ENCODE assay signal across 12 cellular contexts in genomic region chr1:218496561-218496960, GRCh38.
DNase-seq lines count a peak whose midpoint lies in the region; FAIRE-seq and TF ChIP-seq lines count a peak whose summit lies in the region.
"Had no signal": no experiment of that assay in that cellular context is flagged by ENCODE, and none has a peak within 500 bp of the region (broad histone marks: within the 10 kb centered on the region; RNA-seq: fewer than 3 reads in every experiment).

No MANE protein-coding gene starts in this region.

- peaks cover 0 to 19% (median 7%) of the 10 kb centered on the region in 3 donors for H3K4me1 ChIP-seq in esophagus squamous epithelium

- H3K9me3 ChIP-seq in esophagus squamous epithelium, result no peaks in the 10 kb centered on the region
- H3K9me3 ChIP-seq: upper lobe of left lung had no signal

- WGBS in esophagus squamous epithelium, 2 donors, result 39 to 66% methylated on average over 2 of the region's 2 CpGs

- no peak for FAIRE-seq in GM19239 (lab: Jason Lieb, UNC)

- no peaks in the 10 kb centered on the region for H3K27me3 ChIP-seq in esophagus squamous epithelium
- H3K27me3 ChIP-seq: upper lobe of left lung had no signal

- no peak overlapping the region for H3K4me3 ChIP-seq in esophagus squamous epithelium
- H3K4me3 ChIP-seq: upper lobe of left lung had no signal

- no peak overlapping the region for H3K27ac ChIP-seq in esophagus squamous epithelium
- H3K27ac ChIP-seq: upper lobe of left lung had no signal

- intact Hi-C loops in esophagus squamous epithelium (cut with DNase I), result no loop called here

- no peak for TF ChIP-seq CTCF in esophagus squamous epithelium (IDR thresholded peaks at IDR 0.05)

- DNase-seq in ELF-1 (ENCODE audit: low read depth, low spot score) (peak; percentile 72), RKO (ENCODE audit: low spot score) (peak; percentile 95), fibroblast of gingiva (ENCODE audit: low read depth) (peak; percentile 97), pulmonary artery endothelial cell (ENCODE audit: low read depth, low spot score) (peak; percentile 88), esophagus squamous epithelium (lab: John Stamatoyannopoulos, UW) (no peak), MV-4-11 (lab: John Stamatoyannopoulos, UW) (no peak), activated gamma-delta T cell (lab: John Stamatoyannopoulos, UW) (no peak), GM19239 (ENCODE audit: insufficient read length, low spot score) (no peak)
- DNase-seq: activated naive CD8-positive, alpha-beta T cell treated with anti-CD3 and anti-CD28 coated beads for 36 hours; head of caudate nucleus; naive B cell; upper lobe of left lung had no signal

- H3K36me3 ChIP-seq in esophagus squamous epithelium, result no peaks in the 10 kb centered on the region
- H3K36me3 ChIP-seq: upper lobe of left lung had no signal

- TF ChIP-seq POLR2A in esophagus squamous epithelium (IDR thresholded peaks at IDR 0.05), result no peak

Comparison
In these comparisons a context has a peak if more than half of its experiments do, and no peak if none do; other contexts are left out.
1. DNase-seq: peak in ELF-1 (single experiment), RKO (single experiment), fibroblast of gingiva (single experiment) and pulmonary artery endothelial cell (single experiment); none in esophagus squamous epithelium (single experiment), MV-4-11 (single experiment), activated gamma-delta T cell (single experiment) and GM19239 (single experiment).